Comparison of ENCODE assay signal across 8 cellular contexts in genomic region chr15:75646112-75646943, GRCh38. TPM values are rescaled to one million over a fixed set of nuclear protein-coding genes. Genes with fewer than 3 reads are reported as not detected.
DNase-seq lines count a peak whose midpoint lies in the region; ATAC-seq lines count a peak whose summit lies in the region.

No MANE protein-coding gene starts in this region.

- H3K27ac Mint-ChIP-seq in naive thymus-derived CD8-positive, alpha-beta T cell: peak overlapping the region in 9 of 10 donors; percentile 31 to 83 (median 78)

- peaks cover 10 to 32% (median 27%) of the 10 kb centered on the region in 4 donors for H3K4me1 Mint-ChIP-seq in naive thymus-derived CD8-positive, alpha-beta T cell

- peaks cover 0 to 2% (median 0%) of the 10 kb centered on the region in 3 donors for H3K36me3 Mint-ChIP-seq in naive thymus-derived CD8-positive, alpha-beta T cell

- H3K36me3 ChIP-seq in ACC112 (ENCODE audit: insufficient read depth, low read length) (no peaks in the 10 kb centered on the region; the same call in 1 of the 2 replicates), MG63 (peaks cover 21% of the 10 kb centered on the region), duodenal mucosa (ENCODE audit: control insufficient read depth in 1 of 2, insufficient read depth in 2 of 2, low read length in 2 of 2) (peaks cover 0 to 17% of the 10 kb centered on the region in 2 donors)

- no peak overlapping the region for H2AFZ ChIP-seq in ACC112 (ENCODE audit: low read length, unreplicated experiment)

- no peaks in the 10 kb centered on the region for H3K9me3 Mint-ChIP-seq in naive thymus-derived CD8-positive, alpha-beta T cell

- peak overlapping the region; percentile 89 for H3K27ac ChIP-seq in ACC112 (ENCODE audit: low read depth, low read length)
- peak overlapping the region; percentile 92 for H3K27ac ChIP-seq in duodenal mucosa (ENCODE audit: low read depth, low read length)

- H3K9ac ChIP-seq in duodenal mucosa (ENCODE audit: low read depth in 1 of 2, low read length in 2 of 2): peak overlapping the region; percentile 91 to 96

- H3K79me2 ChIP-seq in ACC112 (ENCODE audit: control insufficient read depth, insufficient read depth, low read length, unreplicated experiment): peaks cover 50% of the 10 kb centered on the region

- no peak for ATAC-seq in naive thymus-derived CD8-positive, alpha-beta T cell
- ATAC-seq in HG02798 (IDR thresholded peaks at IDR 0.05; ENCODE audit: poor library complexity, unreplicated experiment): no peak

- POLR2A ChIA-PET in naive thymus-derived CD8-positive, alpha-beta T cell (lab: Charles Lee): interaction anchor here (0.7 to 2.4 kb wide), 6 partner anchors 8 to 299 kb away, joined by 4 to 13 read pairs (median 11); partner anchors contain the start of genes SIN3A and SNUPN

- H3K27me3 Mint-ChIP-seq in naive thymus-derived CD8-positive, alpha-beta T cell: no peaks in the 10 kb centered on the region

- H3K4me3 Mint-ChIP-seq in naive thymus-derived CD8-positive, alpha-beta T cell: peak overlapping the region; percentile 79 to 92 (median 87)

- DNase-seq in MG63: no peak
- no peak for DNase-seq in naive thymus-derived CD8-positive, alpha-beta T cell
- no peak for DNase-seq in NCI-H1694 treated with DMSO at 0.1 percent for 48 hours (lab: John Stamatoyannopoulos, UW)
- no peak for DNase-seq in NOMO-1 treated with dmso at 0.1 percent for 144 hours (lab: John Stamatoyannopoulos, UW; ENCODE audit: unreplicated experiment)
- DNase-seq in effector CD4-positive, alpha-beta T cell: no peak

- H3K9me3 ChIP-seq in MG63: no peaks in the 10 kb centered on the region
- H3K9me3 ChIP-seq in duodenal mucosa (ENCODE audit: control insufficient read depth in 1 of 2, low read length in 2 of 2): no peaks in the 10 kb centered on the region

- H3K4me1 ChIP-seq in ACC112 (ENCODE audit: control insufficient read depth, insufficient read depth, low read length, unreplicated experiment): peaks cover 34% of the 10 kb centered on the region
- peaks cover 32 to 39% of the 10 kb centered on the region in 2 donors for H3K4me1 ChIP-seq in duodenal mucosa (ENCODE audit: control insufficient read depth in 1 of 2, insufficient read depth in 2 of 2, low read length in 2 of 2)

- H3K27me3 ChIP-seq in ACC112 (ENCODE audit: insufficient read depth, low read length) (no peaks in the 10 kb centered on the region), MG63 (no peaks in the 10 kb centered on the region), duodenal mucosa (ENCODE audit: control insufficient read depth in 1 of 2, insufficient read depth in 2 of 2, low read length in 2 of 2) (no peaks in the 10 kb centered on the region)

- H3K4me3 ChIP-seq in ACC112 (ENCODE audit: low read depth, low read length) (peak overlapping the region; percentile 96), MG63 (peak overlapping the region; percentile 76), duodenal mucosa (ENCODE audit: low read depth in 1 of 2, low read length in 2 of 2) (peak overlapping the region; percentile 87 to 97)

RNA-seq across cellular contexts. Expression of gene SNX33, which starts 1.4 kb away (rescaled TPM):
- 13.4 and 20.8 TPM in 2 replicates for total RNA-seq in MG63 (2014; rRNA removed; shearing (Covaris generic); ENCODE audit: low replicate concordance)
- total RNA-seq in naive thymus-derived CD8-positive, alpha-beta T cell: 1 to 10 TPM; 1.7 TPM
- polyA plus RNA-seq in naive thymus-derived CD8-positive, alpha-beta T cell: under 1 TPM; 0.05 to 0.44 (median 0.30) TPM

RNA-seq across cellular contexts. Expression of gene IMP3, which starts 6.3 kb away (rescaled TPM):
- 122 and 150 TPM in 2 replicates for total RNA-seq in MG63 (2014; rRNA removed; shearing (Covaris generic); ENCODE audit: low replicate concordance)
- total RNA-seq in naive thymus-derived CD8-positive, alpha-beta T cell: 10 to 100 TPM; 94.3 to 95.7 TPM
- 100 to 1,000 TPM; 199 to 256 (median 238) TPM for polyA plus RNA-seq in naive thymus-derived CD8-positive, alpha-beta T cell

RNA-seq across cellular contexts. Expression of gene SNUPN, which starts 20.8 kb away (rescaled TPM):
- 42.5 and 58.5 TPM in 2 replicates for total RNA-seq in MG63 (2014; rRNA removed; shearing (Covaris generic); ENCODE audit: low replicate concordance)
- 10 to 100 TPM; 22.8 to 25.0 TPM for total RNA-seq in naive thymus-derived CD8-positive, alpha-beta T cell
- 10 to 100 TPM; 20.1 to 33.7 (median 21.7) TPM for polyA plus RNA-seq in naive thymus-derived CD8-positive, alpha-beta T cell
